In genomic region chr1:47701741-47702515, GRCh38 we compare ENCODE assay signal across 21 cellular contexts.
"Had no signal": no experiment of that assay in that cellular context is flagged by ENCODE, and none has a peak within 500 bp of the region (broad histone marks: within the 10 kb centered on the region; RNA-seq: fewer than 3 reads in every experiment).

No MANE protein-coding gene starts in this region.

- H3K36me3 Mint-ChIP-seq: activated CD4-positive, alpha-beta memory T cell treated with anti-CD3 and anti-CD28 coated beads for 36 hours; activated naive CD8-positive, alpha-beta T cell treated with anti-CD3 and anti-CD28 coated beads for 36 hours had no signal

- ATAC-seq: activated T-cell treated with anti-CD3 and anti-CD28 coated beads, Interleukin-2, amount 50 U/mL, for 4 hours; HepG2; T-helper 17 cell had no signal

- H3K9me3 ChIP-seq: MG63 had no signal

- H3K27ac Mint-ChIP-seq: activated B cell treated with CpG ODN at 0.5 μM for 24 hours; activated CD4-positive, alpha-beta memory T cell treated with anti-CD3 and anti-CD28 coated beads for 36 hours; activated naive CD4-positive, alpha-beta T cell treated with anti-CD3 and anti-CD28 coated beads for 36 hours; activated naive CD8-positive, alpha-beta T cell treated with anti-CD3 and anti-CD28 coated beads for 36 hours; T-helper 17 cell had no signal

- H3K9me3 Mint-ChIP-seq: activated B cell treated with CpG ODN at 0.5 μM for 24 hours; activated CD4-positive, alpha-beta memory T cell treated with anti-CD3 and anti-CD28 coated beads for 36 hours; activated CD4-positive, alpha-beta T cell treated with anti-CD3 and anti-CD28 coated beads, Interleukin-2, amount 10 ng/mL, durations not matched to agents 7 days and 5 days; activated naive CD4-positive, alpha-beta T cell treated with anti-CD3 and anti-CD28 coated beads for 36 hours; activated naive CD8-positive, alpha-beta T cell treated with anti-CD3 and anti-CD28 coated beads for 36 hours; activated T-cell treated with anti-CD3 and anti-CD28 coated beads, Interleukin-2, amount 50 U/mL, for 4 hours had no signal

- H3K36me3 ChIP-seq: MG63 had no signal

- H3K4me3 Mint-ChIP-seq: activated B cell treated with CpG ODN at 0.5 μM for 24 hours; activated CD4-positive, alpha-beta memory T cell treated with anti-CD3 and anti-CD28 coated beads for 36 hours; activated CD4-positive, alpha-beta T cell treated with anti-CD3 and anti-CD28 coated beads, Interleukin-2, amount 10 ng/mL, durations not matched to agents 7 days and 5 days; activated naive CD4-positive, alpha-beta T cell treated with anti-CD3 and anti-CD28 coated beads for 36 hours; activated naive CD8-positive, alpha-beta T cell treated with anti-CD3 and anti-CD28 coated beads for 36 hours; activated T-cell treated with anti-CD3 and anti-CD28 coated beads, Interleukin-2, amount 50 U/mL, for 4 hours; T-helper 17 cell had no signal

- H3K4me1 Mint-ChIP-seq: activated B cell treated with CpG ODN at 0.5 μM for 24 hours; activated CD4-positive, alpha-beta T cell treated with anti-CD3 and anti-CD28 coated beads, Interleukin-2, amount 10 ng/mL, durations not matched to agents 7 days and 5 days; activated naive CD8-positive, alpha-beta T cell treated with anti-CD3 and anti-CD28 coated beads for 36 hours had no signal

- DNase-seq: activated B cell treated with CpG ODN at 0.5 μM for 24 hours; activated CD4-positive, alpha-beta memory T cell treated with anti-CD3 and anti-CD28 coated beads for 36 hours; activated CD4-positive, alpha-beta T cell treated with anti-CD3 and anti-CD28 coated beads for 1 hour; activated CD4-positive, alpha-beta T cell treated with anti-CD3 and anti-CD28 coated beads, Interleukin-2, amount 10 ng/mL, durations not matched to agents 7 days and 5 days; activated CD8-positive, alpha-beta memory T cell treated with anti-CD3 and anti-CD28 coated beads for 24 hours; activated effector memory CD4-positive, alpha-beta T cell treated with anti-CD3 and anti-CD28 coated beads, Interleukin-2, amount 50 U/mL, for 16 hours; activated naive CD4-positive, alpha-beta T cell treated with anti-CD3 and anti-CD28 coated beads for 36 hours; activated naive CD8-positive, alpha-beta T cell treated with anti-CD3 and anti-CD28 coated beads for 36 hours; activated T-cell treated with anti-CD3 and anti-CD28 coated beads, Interleukin-2, amount 50 U/mL, for 4 hours; anterior cingulate cortex; MG63; MV-4-11; NCI-H1092 treated with DMSO at 0.1 percent for 48 hours; NCI-H1417 treated with DMSO at 0.1 percent for 48 hours; NCI-H1694 treated with DMSO at 0.1 percent for 48 hours; NCI-H2029 treated with DMSO at 0.1 percent for 48 hours; NCI-H510A treated with DMSO at 0.1 percent for 48 hours; SIG-M5; T-helper 17 cell; T1000 had no signal

- H3K27me3 ChIP-seq: MG63 had no signal

- H3K4me3 ChIP-seq: MG63 had no signal
